Comparison of ENCODE assay signal across 16 cellular contexts in genomic region chr21:39564200-39564599, GRCh38. TPM values are rescaled to one million over a fixed set of nuclear protein-coding genes. Genes with fewer than 3 reads are reported as not detected.
DNase-seq lines count a peak whose midpoint lies in the region.
"Had no signal": no experiment of that assay in that cellular context is flagged by ENCODE, and none has a peak within 500 bp of the region (broad histone marks: within the 10 kb centered on the region; RNA-seq: fewer than 3 reads in every experiment).

No MANE protein-coding gene starts in this region.

- H3K9me3 Mint-ChIP-seq in activated CD4-positive, alpha-beta memory T cell treated with anti-CD3 and anti-CD28 coated beads, Interleukin-2, amount 10 ng/mL, durations not matched to agents 7 days and 5 days = no peaks in the 10 kb centered on the region
- H3K9me3 Mint-ChIP-seq: activated B cell treated with CpG ODN at 0.5 μM for 24 hours; natural killer cell treated with Interleukin-12 subunit alpha and Interleukin-12 subunit beta and Interleukin-15 and Interleukin-18, amount 100 ng/mL, for 72 hours; T-cell had no signal

- DNase-seq in COR-L47 (lab: John Stamatoyannopoulos, UW) (peak; percentile 81), NCI-H2081 (lab: John Stamatoyannopoulos, UW) (peak; percentile 64 to 82), cerebellar cortex (ENCODE audit: low spot score) (peak; percentile 45), medulla oblongata (ENCODE audit: extremely low spot score) (peak; percentile 70), EL (no peak), RPMI8226 (no peak)
- DNase-seq in activated CD4-positive, alpha-beta T cell treated with anti-CD3 and anti-CD28 coated beads for 4 hours = no peak
- no peak for DNase-seq in activated CD4-positive, alpha-beta memory T cell treated with anti-CD3 and anti-CD28 coated beads, Interleukin-2, amount 10 ng/mL, durations not matched to agents 7 days and 5 days
- DNase-seq: activated B cell treated with CpG ODN at 0.5 μM for 24 hours; amniotic stem cell; HCEC 1CT; lower lobe of right lung; NCI-H187; NK-92 treated with Interleukin-12 subunit alpha and Interleukin-12 subunit beta, amount 100 ng/mL, for 24 hours; T-cell had no signal

- no peaks in the 10 kb centered on the region for H3K27me3 Mint-ChIP-seq in activated CD4-positive, alpha-beta memory T cell treated with anti-CD3 and anti-CD28 coated beads, Interleukin-2, amount 10 ng/mL, durations not matched to agents 7 days and 5 days
- H3K27me3 Mint-ChIP-seq: activated B cell treated with CpG ODN at 0.5 μM for 24 hours had no signal

- no peak overlapping the region for H3K4me3 Mint-ChIP-seq in activated CD4-positive, alpha-beta memory T cell treated with anti-CD3 and anti-CD28 coated beads, Interleukin-2, amount 10 ng/mL, durations not matched to agents 7 days and 5 days
- H3K4me3 Mint-ChIP-seq: activated B cell treated with CpG ODN at 0.5 μM for 24 hours; natural killer cell treated with Interleukin-12 subunit alpha and Interleukin-12 subunit beta and Interleukin-15 and Interleukin-18, amount 100 ng/mL, for 72 hours; T-cell had no signal

- H3K36me3 Mint-ChIP-seq in activated CD4-positive, alpha-beta memory T cell treated with anti-CD3 and anti-CD28 coated beads, Interleukin-2, amount 10 ng/mL, durations not matched to agents 7 days and 5 days (ENCODE audit: low read depth) = no peaks in the 10 kb centered on the region
- H3K36me3 Mint-ChIP-seq: natural killer cell treated with Interleukin-12 subunit alpha and Interleukin-12 subunit beta and Interleukin-15 and Interleukin-18, amount 100 ng/mL, for 72 hours; T-cell had no signal

- H3K4me1 Mint-ChIP-seq in activated CD4-positive, alpha-beta memory T cell treated with anti-CD3 and anti-CD28 coated beads, Interleukin-2, amount 10 ng/mL, durations not matched to agents 7 days and 5 days = no peaks in the 10 kb centered on the region
- H3K4me1 Mint-ChIP-seq: activated B cell treated with CpG ODN at 0.5 μM for 24 hours, T-cell had no signal

- H3K27ac Mint-ChIP-seq in activated CD4-positive, alpha-beta memory T cell treated with anti-CD3 and anti-CD28 coated beads, Interleukin-2, amount 10 ng/mL, durations not matched to agents 7 days and 5 days = no peak overlapping the region
- H3K27ac Mint-ChIP-seq: activated B cell treated with CpG ODN at 0.5 μM for 24 hours; natural killer cell treated with Interleukin-12 subunit alpha and Interleukin-12 subunit beta and Interleukin-15 and Interleukin-18, amount 100 ng/mL, for 72 hours; T-cell had no signal

- CTCF ChIA-PET in activated CD4-positive, alpha-beta memory T cell treated with anti-CD3 and anti-CD28 coated beads, Interleukin-2, amount 10 ng/mL, durations not matched to agents 7 days and 5 days (lab: Charles Lee) = no interaction called here

- POLR2A ChIA-PET in activated CD4-positive, alpha-beta memory T cell treated with anti-CD3 and anti-CD28 coated beads, Interleukin-2, amount 10 ng/mL, durations not matched to agents 7 days and 5 days (lab: Charles Lee) = no interaction called here

RNA-seq across cellular contexts. Expression of gene B3GALT5, which starts 48.5 kb away (rescaled TPM):
- not detected for total RNA-seq in activated CD4-positive, alpha-beta memory T cell treated with anti-CD3 and anti-CD28 coated beads, Interleukin-2, amount 10 ng/mL, durations not matched to agents 7 days and 5 days
- total RNA-seq: activated B cell treated with CpG ODN at 0.5 μM for 24 hours; natural killer cell treated with Interleukin-12 subunit alpha and Interleukin-12 subunit beta and Interleukin-15 and Interleukin-18, amount 100 ng/mL, for 72 hours had no signal

Comparison
In these comparisons a context has a peak if more than half of its experiments do, and no peak if none do; other contexts are left out.
1. DNase-seq: peak in COR-L47 (single experiment), NCI-H2081 (2 of 2), cerebellar cortex (single experiment) and medulla oblongata (single experiment); none in EL (single experiment), activated CD4-positive, alpha-beta T cell treated with anti-CD3 and anti-CD28 coated beads for 4 hours (0 of 2), activated CD4-positive, alpha-beta memory T cell treated with anti-CD3 and anti-CD28 coated beads, Interleukin-2, amount 10 ng/mL, durations not matched to agents 7 days and 5 days (single experiment) and RPMI8226 (single experiment).